Comparison of ENCODE assay signal across 21 cellular contexts in genomic region chr11:110141812-110142211, GRCh38. TPM values are rescaled to one million over a fixed set of nuclear protein-coding genes. Genes with fewer than 3 reads are reported as not detected.
DNase-seq lines count a peak whose midpoint lies in the region; ATAC-seq, FAIRE-seq and TF ChIP-seq lines count a peak whose summit lies in the region.
"Had no signal": no experiment of that assay in that cellular context is flagged by ENCODE, and none has a peak within 500 bp of the region (broad histone marks: within the 10 kb centered on the region; RNA-seq: fewer than 3 reads in every experiment).

No MANE protein-coding gene starts in this region.

- TF ChIP-seq POLR2A in breast epithelium (IDR thresholded peaks at IDR 0.05): no peak

- no peak overlapping the region for H3K4me3 ChIP-seq in breast epithelium
- H3K4me3 ChIP-seq: A549, GM23338 had no signal

- H3K4me1 ChIP-seq in breast epithelium (no peaks in the 10 kb centered on the region), foreskin keratinocyte (no peaks in the 10 kb centered on the region)
- H3K4me1 ChIP-seq: Caco-2 had no signal

- DNase-seq in MCF 10A (ENCODE audit: unreplicated experiment) (peak; percentile 31), breast epithelium (ENCODE audit: low spot score in 2 of 2) (no peak), foreskin keratinocyte (peak; percentile 23 to 61), OCI-M1 (lab: John Stamatoyannopoulos, UW) (no peak)
- no peak for DNase-seq in central memory CD4-positive, alpha-beta T cell
- DNase-seq: AML-193; Caco-2; CD4-positive, alpha-beta T cell; HCEC 1CT had no signal

- POLR2A ChIA-PET in MCF 10A (lab: Yijun Ruan, JAX): interaction anchor here (0.6 to 3.6 kb wide), 12 partner anchors 10 to 58 kb away, joined by 3 to 22 read pairs (median 4); partner anchors contain the start of gene ZC3H12C

- BruUV-seq in MCF 10A (replicated peaks; lab: Mats Ljungman, UMichigan): no TSS peak

- H3K27ac Mint-ChIP-seq in MCF 10A (ENCODE audit: low read depth, unreplicated experiment): no peak overlapping the region
- H3K27ac Mint-ChIP-seq: CD4-positive, alpha-beta T cell; GM23338; IgD-negative memory B cell had no signal

- H3K27me3 Mint-ChIP-seq in MCF 10A (ENCODE audit: insufficient read depth, unreplicated experiment): no peaks in the 10 kb centered on the region

- ATAC-seq in foreskin keratinocyte (peak; percentile 48), HG03108 (IDR thresholded peaks at IDR 0.05; ENCODE audit: unreplicated experiment) (no peak)
- ATAC-seq: A549, GM23338, HepG2 had no signal

- H3K27me3 ChIP-seq in breast epithelium (no peaks in the 10 kb centered on the region), foreskin keratinocyte (no peaks in the 10 kb centered on the region)

- no peaks in the 10 kb centered on the region for H3K9me3 Mint-ChIP-seq in MCF 10A (ENCODE audit: unreplicated experiment)
- H3K9me3 Mint-ChIP-seq: CD4-positive, alpha-beta T cell; GM23338; IgD-negative memory B cell had no signal

- intact Hi-C loops in MCF 10A (cut with micrococcal nuclease): no loop called here
- intact Hi-C loops in breast epithelium (cut with DNase I; ENCODE audit: low total_unique reads): no loop called here

- H3K4me3 Mint-ChIP-seq in MCF 10A (ENCODE audit: unreplicated experiment): no peak overlapping the region
- H3K4me3 Mint-ChIP-seq: CD4-positive, alpha-beta T cell; GM23338; IgD-negative memory B cell had no signal

- H3K36me3 Mint-ChIP-seq in MCF 10A (ENCODE audit: insufficient read depth, unreplicated experiment): peaks cover 66% of the 10 kb centered on the region
- H3K36me3 Mint-ChIP-seq: IgD-negative memory B cell had no signal

- H3K36me3 ChIP-seq in breast epithelium: no peaks in the 10 kb centered on the region

- CTCF ChIA-PET in MCF 10A (lab: Yijun Ruan, JAX): interaction anchor here (0.6 kb wide), 1 partner anchor 39 kb away, joined by 4 read pairs; no protein-coding TSS in a partner anchor

- no peaks in the 10 kb centered on the region for H3K9me3 ChIP-seq in breast epithelium
- H3K9me3 ChIP-seq: A549, Caco-2 had no signal

- H3K4me1 Mint-ChIP-seq in MCF 10A (ENCODE audit: insufficient read depth, unreplicated experiment): peaks cover 18% of the 10 kb centered on the region
- H3K4me1 Mint-ChIP-seq: IgD-negative memory B cell had no signal

- TF ChIP-seq CTCF in MCF 10A (IDR thresholded peaks at IDR 0.05; ENCODE audit: unreplicated experiment) (no peak), breast epithelium (IDR thresholded peaks at IDR 0.05) (no peak), foreskin keratinocyte (conservative IDR thresholded peaks at IDR 0.05) (no peak)

- H3K27ac ChIP-seq in breast epithelium (no peak overlapping the region), foreskin keratinocyte (no peak overlapping the region)
- H3K27ac ChIP-seq: 22Rv1, A549, C4-2B had no signal

- FAIRE-seq in islet of Langerhans (lab: Jason Lieb, UNC): peak; percentile 33
- FAIRE-seq: A549, D721Med, G401.6, GM12891, H54, HepG2 had no signal

RNA-seq across cellular contexts. Expression of gene ZC3H12C, which starts 48.6 kb away (rescaled TPM):
- total RNA-seq in MCF 10A (2022) (30.9 and 37.7 TPM in 2 replicates), breast epithelium (10 to 100 TPM; 10.2 to 19.8 (median 13.2) TPM), foreskin keratinocyte (12.5 and 12.6 TPM in 2 replicates)
- polyA plus RNA-seq in foreskin keratinocyte: 1.3 and 1.4 TPM in 2 replicates
- polyA plus RNA-seq: IgD-negative memory B cell had no signal

Comparison
In these comparisons a context has a peak if more than half of its experiments do, and no peak if none do; other contexts are left out.
1. DNase-seq: peak in MCF 10A (single experiment) and foreskin keratinocyte (2 of 2); none in breast epithelium (0 of 2), central memory CD4-positive, alpha-beta T cell (single experiment) and OCI-M1 (single experiment).